Comparison of ENCODE assay signal across 7 cellular contexts in genomic region chr2:216497808-216498366, GRCh38. TPM values are rescaled to one million over a fixed set of nuclear protein-coding genes. Genes with fewer than 3 reads are reported as not detected.
A peak's percentile ranks its signal among the peaks of the same experiment; 100 is the strongest.
DNase-seq lines count a peak whose midpoint lies in the region; ATAC-seq and TF ChIP-seq lines count a peak whose summit lies in the region.

No MANE protein-coding gene starts in this region.

- peak overlapping the region; percentile 77 for H3K4me2 ChIP-seq in IMR-90 (ENCODE audit: low read depth, low read length)

- peaks cover 36% of the 10 kb centered on the region for H4K20me1 ChIP-seq in IMR-90 (ENCODE audit: insufficient read depth, low read length)

- peak overlapping the region; percentile 88 for H3K56ac ChIP-seq in IMR-90 (ENCODE audit: extremely low read depth, insufficient read depth, low read length)

- no TSS peak for BruUV-seq in IMR-90 (replicated peaks; lab: Mats Ljungman, UMichigan)

- ATAC-seq in IMR-90 (ENCODE audit: low read depth) (no peak), HG03097 (IDR thresholded peaks at IDR 0.05; ENCODE audit: low FRiP score, unreplicated experiment) (no peak)
- no peak for ATAC-seq in activated naive CD8-positive, alpha-beta T cell treated with anti-CD3 and anti-CD28 coated beads, Interleukin-2, amount 10 ng/mL, durations not matched to agents 7 days and 5 days (ENCODE audit: low read depth)

- TF ChIP-seq CTCF in IMR-90 (conservative IDR thresholded peaks at IDR 0.05; ENCODE audit: low read depth, low read length): no peak

- peak overlapping the region; percentile 71 for H3K27ac ChIP-seq in IMR-90 (ENCODE audit: insufficient read depth, low read length)
- H3K27ac ChIP-seq in iPS-20b (ENCODE audit: low read length): no peak overlapping the region
- peak overlapping the region; percentile 95 for H3K27ac ChIP-seq in subcutaneous abdominal adipose tissue (ENCODE audit: low read depth, low read length)

- peaks cover 50% of the 10 kb centered on the region for H3K4me1 Mint-ChIP-seq in activated naive CD8-positive, alpha-beta T cell treated with anti-CD3 and anti-CD28 coated beads, Interleukin-2, amount 10 ng/mL, durations not matched to agents 7 days and 5 days

- H3K9me3 Mint-ChIP-seq in activated naive CD8-positive, alpha-beta T cell treated with anti-CD3 and anti-CD28 coated beads, Interleukin-2, amount 10 ng/mL, durations not matched to agents 7 days and 5 days: no peaks in the 10 kb centered on the region

- H4K91ac ChIP-seq in IMR-90 (ENCODE audit: insufficient read depth, low read depth, low read length): peak overlapping the region; percentile 84

- H3K4me1 ChIP-seq in IMR-90 (ENCODE audit: control insufficient read depth, insufficient read depth, low read length): peaks cover 16% of the 10 kb centered on the region
- peaks cover 15% of the 10 kb centered on the region; the same call in 1 of the 2 replicates for H3K4me1 ChIP-seq in iPS-20b (ENCODE audit: insufficient read depth, low read length)
- peaks cover 8 to 41% (median 30%) of the 10 kb centered on the region in 5 donors for H3K4me1 ChIP-seq in subcutaneous abdominal adipose tissue (ENCODE audit: control insufficient read depth in 5 of 5, insufficient read depth in 5 of 5, low read length in 5 of 5)

- H3K9me3 ChIP-seq in IMR-90 (ENCODE audit: control insufficient read depth, insufficient read depth, low read length): no peaks in the 10 kb centered on the region
- no peaks in the 10 kb centered on the region for H3K9me3 ChIP-seq in iPS-20b (ENCODE audit: insufficient read depth, low read depth, low read length)
- no peaks in the 10 kb centered on the region for H3K9me3 ChIP-seq in subcutaneous abdominal adipose tissue (ENCODE audit: control insufficient read depth in 5 of 5, low read length in 5 of 5)

- no peak for DNase-seq in IMR-90
- no peak for DNase-seq in activated naive CD8-positive, alpha-beta T cell treated with anti-CD3 and anti-CD28 coated beads, Interleukin-2, amount 10 ng/mL, durations not matched to agents 7 days and 5 days
- DNase-seq in activated CD4-positive, CD25-positive, alpha-beta regulatory T cell (lab: John Stamatoyannopoulos, UW): no peak
- no peak for DNase-seq in stimulated activated CD4-positive, alpha-beta T cell treated with anti-CD3 and anti-CD28 coated beads, Interleukin-15, amount 100 ng/mL, for 24 hours

- H2AFZ ChIP-seq in IMR-90 (replicated peaks; ENCODE audit: low read length, poor library complexity): peak overlapping the region; percentile 87

- peak overlapping the region; percentile 74 to 93 for H4K8ac ChIP-seq in IMR-90 (ENCODE audit: low read depth in 2 of 2, low read length in 2 of 2)

- H3K27me3 ChIP-seq in IMR-90 (ENCODE audit: control insufficient read depth, insufficient read depth, low read length) (no peaks in the 10 kb centered on the region), iPS-20b (ENCODE audit: insufficient read depth, low read length) (no peaks in the 10 kb centered on the region), subcutaneous abdominal adipose tissue (ENCODE audit: control insufficient read depth in 5 of 5, insufficient read depth in 4 of 5, low read length in 5 of 5) (no peaks in the 10 kb centered on the region)

- H2AK9ac ChIP-seq in IMR-90 (replicated peaks; ENCODE audit: low read depth, low read length, poor library complexity): peak overlapping the region; percentile 79

- H3K36me3 Mint-ChIP-seq in activated naive CD8-positive, alpha-beta T cell treated with anti-CD3 and anti-CD28 coated beads, Interleukin-2, amount 10 ng/mL, durations not matched to agents 7 days and 5 days: peaks cover 47% of the 10 kb centered on the region

- dilution Hi-C loops in IMR-90 (cut with HindIII; ENCODE audit: low sequenced_read_pairs, unreplicated experiment): no loop called here

- in situ Hi-C loops in IMR-90 (cut with MboI; ENCODE audit: low sequenced_read_pairs): no loop called here

- H2BK120ac ChIP-seq in IMR-90 (ENCODE audit: low read depth, low read length): peak overlapping the region; percentile 70

- intact Hi-C loops in IMR-90 (cut with micrococcal nuclease): loop anchor here (2.0 kb wide), 3 partner anchors 125 to 387 kb away; partner anchors contain the start of gene MARCHF4

- H3K4me3 ChIP-seq in IMR-90 (ENCODE audit: insufficient read depth, low read depth, low read length) (peak overlapping the region; percentile 92), iPS-20b (ENCODE audit: low read length) (peak overlapping the region; percentile 97), subcutaneous abdominal adipose tissue (ENCODE audit: low read depth in 1 of 5, low read length in 5 of 5) (peak overlapping the region; percentile 85 to 100 (median 98))

- H2BK5ac ChIP-seq in IMR-90 (ENCODE audit: low read depth, low read length, poor library complexity, severe bottlenecking): peak overlapping the region; percentile 83

- H3K18ac ChIP-seq in IMR-90 (ENCODE audit: low read depth, low read length): peak overlapping the region; percentile 68

- peak overlapping the region; percentile 85 for H3K9ac ChIP-seq in IMR-90 (ENCODE audit: low read depth, low read length)
- peak overlapping the region; percentile 100; the same call in 1 of the 2 replicates for H3K9ac ChIP-seq in iPS-20b (ENCODE audit: low read depth, low read length)
- H3K9ac ChIP-seq in subcutaneous abdominal adipose tissue (ENCODE audit: low read length in 5 of 5): peak overlapping the region; percentile 85 to 100 (median 100)

- H3K36me3 ChIP-seq in IMR-90 (ENCODE audit: control insufficient read depth, insufficient read depth, low read length) (peaks cover 27% of the 10 kb centered on the region), iPS-20b (ENCODE audit: insufficient read depth, low read depth, low read length) (peaks cover 40% of the 10 kb centered on the region), subcutaneous abdominal adipose tissue (ENCODE audit: control insufficient read depth in 5 of 5, insufficient read depth in 5 of 5, low read length in 5 of 5) (peaks cover 23 to 34% (median 32%) of the 10 kb centered on the region in 5 donors)

- no peak for TF ChIP-seq RAD21 in IMR-90 (IDR thresholded peaks at IDR 0.05; ENCODE audit: low read length)

- peak overlapping the region; percentile 90 for H3K27ac Mint-ChIP-seq in activated naive CD8-positive, alpha-beta T cell treated with anti-CD3 and anti-CD28 coated beads, Interleukin-2, amount 10 ng/mL, durations not matched to agents 7 days and 5 days

- H3K14ac ChIP-seq in IMR-90 (replicated peaks; ENCODE audit: low read depth, low read length): peak overlapping the region; percentile 87

- peak overlapping the region; percentile 91 for H3K4ac ChIP-seq in IMR-90 (ENCODE audit: low read depth, low read length)

- H3K4me3 Mint-ChIP-seq in activated naive CD8-positive, alpha-beta T cell treated with anti-CD3 and anti-CD28 coated beads, Interleukin-2, amount 10 ng/mL, durations not matched to agents 7 days and 5 days: peak overlapping the region; percentile 99

- no peaks in the 10 kb centered on the region for H3K27me3 Mint-ChIP-seq in activated naive CD8-positive, alpha-beta T cell treated with anti-CD3 and anti-CD28 coated beads, Interleukin-2, amount 10 ng/mL, durations not matched to agents 7 days and 5 days

- peak overlapping the region; percentile 89 for H4K5ac ChIP-seq in IMR-90 (ENCODE audit: low read depth, low read length)

- H2BK15ac ChIP-seq in IMR-90 (ENCODE audit: low read depth, low read length): peak overlapping the region; percentile 17; the same call in 2 of the 3 replicates

- no peak for TF ChIP-seq POLR2A in IMR-90 (IDR thresholded peaks at IDR 0.05; ENCODE audit: low read depth, low read length)

- H2BK20ac ChIP-seq in IMR-90 (ENCODE audit: low read depth, low read length): peak overlapping the region; percentile 10; the same call in 1 of the 2 replicates

- POLR2A ChIA-PET in IMR-90 (lab: Charles Lee; ENCODE audit: unreplicated experiment): interaction anchor here (0.6 kb wide), 1 partner anchor 175 kb away, joined by 3 read pairs; no protein-coding TSS in a partner anchor
- POLR2A ChIA-PET in activated naive CD8-positive, alpha-beta T cell treated with anti-CD3 and anti-CD28 coated beads, Interleukin-2, amount 10 ng/mL, durations not matched to agents 7 days and 5 days (lab: Charles Lee): interaction anchor here (0.6 to 2.1 kb wide), 17 partner anchors 10 to 416 kb away, joined by 3 to 14 read pairs (median 4); partner anchors contain the start of genes PECR, SMARCAL1 and TMEM169

- H3K23ac ChIP-seq in IMR-90 (ENCODE audit: low read depth, low read length): peak overlapping the region; percentile 82

- peak overlapping the region; percentile 80 for H2AK5ac ChIP-seq in IMR-90 (ENCODE audit: low read depth, low read length)

- CTCF ChIA-PET in IMR-90 (lab: Yijun Ruan, JAX): no interaction called here

- peaks cover 32 to 71% of the 10 kb centered on the region in 2 experiments for H3K79me1 ChIP-seq in IMR-90 (ENCODE audit: low read depth in 1 of 2, low read length in 2 of 2)

- H3K9me1 ChIP-seq in IMR-90 (ENCODE audit: insufficient read depth, low read length): peaks cover 24% of the 10 kb centered on the region

- no CpG with 5 or more reads among the region's 8 CpGs for WGBS in IMR-90 (ENCODE audit: extremely low coverage in 2 of 2, insufficient read length in 1 of 2), 2 experiments

TF ChIP-seq in IMR-90, 13 proteins besides CTCF, POLR2A, EP300 and RAD21 (continues in another document):
- TF ChIP-seq CHD1 (IDR thresholded peaks at IDR 0.05; ENCODE audit: low read depth, low read length) (no peak), RCOR1 (IDR thresholded peaks at IDR 0.05; ENCODE audit: insufficient replicate concordance, low read length) (no peak), SMC3 (IDR thresholded peaks at IDR 0.05; ENCODE audit: low read depth, low read length) (no peak), BHLHE40 (IDR thresholded peaks at IDR 0.05; ENCODE audit: low read depth, low read length) (no peak), NFE2L2 (IDR thresholded peaks at IDR 0.05; ENCODE audit: low read depth, low read length) (no peak), CEBPB (IDR thresholded peaks at IDR 0.05; ENCODE audit: low read depth, low read length) (no peak), FOS (IDR thresholded peaks at IDR 0.05; ENCODE audit: low read depth, low read length) (no peak), MAZ (IDR thresholded peaks at IDR 0.05; ENCODE audit: borderline replicate concordance, low read depth, low read length) (no peak), MAFK (IDR thresholded peaks at IDR 0.05; ENCODE audit: low read depth, low read length) (no peak), MXI1 (IDR thresholded peaks at IDR 0.05; ENCODE audit: borderline replicate concordance, low read depth, low read length) (no peak), RFX5 (IDR thresholded peaks at IDR 0.05; ENCODE audit: low read depth, low read length) (no peak)

RNA-seq across cellular contexts. Expression of gene RPL37A, which starts 0.8 kb away (rescaled TPM):
- 341 and 804 TPM in 2 replicates for total RNA-seq in IMR-90 (2012; rRNA removed)
- 1,504 and 1,572 TPM in 2 replicates for polyA plus RNA-seq in IMR-90 (2012; rRNA removed)
- 2,705 and 5,319 TPM in 2 replicates for polyA plus RNA-seq in IMR-90 (2012; cell fraction: cytosol; rRNA removed)
- 530 and 1,168 TPM in 2 replicates for polyA plus RNA-seq in IMR-90 (2012; cell fraction: nucleus; rRNA removed; ENCODE audit: low replicate concordance)
- total RNA-seq in activated naive CD8-positive, alpha-beta T cell treated with anti-CD3 and anti-CD28 coated beads, Interleukin-2, amount 10 ng/mL, durations not matched to agents 7 days and 5 days: 1,000 to 10,000 TPM; 2,315 to 2,375 TPM
